Comparison of ENCODE assay signal across 18 cellular contexts in genomic region chr4:99202536-99202935, GRCh38. TPM values are rescaled to one million over a fixed set of nuclear protein-coding genes. Genes with fewer than 3 reads are reported as not detected.
DNase-seq lines count a peak whose midpoint lies in the region; ATAC-seq and TF ChIP-seq lines count a peak whose summit lies in the region.
"Had no signal": no experiment of that assay in that cellular context is flagged by ENCODE, and none has a peak within 500 bp of the region (broad histone marks: within the 10 kb centered on the region; RNA-seq: fewer than 3 reads in every experiment).

No MANE protein-coding gene starts in this region.

- no peak for ATAC-seq in activated CD4-positive, CD25-positive, alpha-beta regulatory T cell treated with anti-CD3 and anti-CD28 coated beads, Interleukin-2, amount 50 U/mL, for 24 hours
- ATAC-seq: natural killer cell; stimulated activated naive B cell treated with anti-CD40 and anti-IgM and Interleukin-4, amounts not matched to agents 10 μg/mL and 1 μg/mL and 100 μg/mL, for 72 hours had no signal

- H4K20me1 ChIP-seq in fibroblast of lung (ENCODE audit: control insufficient read depth, extremely low read depth, insufficient read depth, low read length) = no peaks in the 10 kb centered on the region

- H3K4me1 ChIP-seq in fibroblast of lung (ENCODE audit: control insufficient read depth, extremely low read depth, insufficient read depth, low read length) (peaks cover 4% of the 10 kb centered on the region), liver (ENCODE audit: control insufficient read depth in 4 of 4, insufficient read depth in 4 of 4, low read length in 3 of 4) (peaks cover 0 to 65% (median 59%) of the 10 kb centered on the region in 4 donors)

- H3K4me2 ChIP-seq in fibroblast of lung (ENCODE audit: extremely low read depth, insufficient read depth, low read length) = no peak overlapping the region
- H3K4me2 ChIP-seq: KMS-11 had no signal

- 50% methylated on average over 5 of the region's 5 CpGs for WGBS in liver

- H3K36me3 ChIP-seq in fibroblast of lung (ENCODE audit: control insufficient read depth, insufficient read depth, low read length) (no peaks in the 10 kb centered on the region), liver (ENCODE audit: control insufficient read depth in 4 of 4, insufficient read depth in 3 of 4, low read depth in 1 of 4, low read length in 3 of 4) (peaks cover 0 to 10% (median 8%) of the 10 kb centered on the region in 4 donors)
- H3K36me3 ChIP-seq: Peyer's patch had no signal

- no peak overlapping the region for H3K27ac ChIP-seq in fibroblast of lung (ENCODE audit: insufficient read depth, low read length)
- peak overlapping the region; percentile 38 to 66 for H3K27ac ChIP-seq in liver (ENCODE audit: low read depth in 1 of 2, low read length in 2 of 2)
- H3K27ac ChIP-seq: KMS-11 had no signal

- TF ChIP-seq RAD21 in liver (IDR thresholded peaks at IDR 0.05) = peak in 1 of 2 donors; percentile 24

- DNase-seq in EH (ENCODE audit: low read depth) = peak; percentile 17
- peak in 1 of 2 donors; percentile 97 for DNase-seq in fibroblast of lung (ENCODE audit: low read depth in 2 of 2)
- DNase-seq in stromal cell of bone marrow (ENCODE audit: low read depth) = peak; percentile 58
- DNase-seq in UCSD-AML1 (lab: John Stamatoyannopoulos, UW; ENCODE audit: unreplicated experiment) = no peak
- DNase-seq in NCI-H146 treated with DMSO at 0.1 percent for 48 hours (lab: John Stamatoyannopoulos, UW; ENCODE audit: unreplicated experiment) = no peak
- no peak for DNase-seq in activated naive CD4-positive, alpha-beta T cell treated with anti-CD3 and anti-CD28 coated beads, Interleukin-2, amount 50 U/mL, for 16 hours
- DNase-seq: activated CD4-positive, CD25-positive, alpha-beta regulatory T cell treated with anti-CD3 and anti-CD28 coated beads, Interleukin-2, amount 50 U/mL, for 72 hours; HCEC 1CT; kidney; natural killer cell; NCI-H1694 treated with DMSO at 0.1 percent for 48 hours; NCI-H524; Peyer's patch; stimulated activated naive B cell treated with anti-CD40 and anti-IgM and Interleukin-4, amounts not matched to agents 10 μg/mL and 1 μg/mL and 100 μg/mL, for 72 hours had no signal

- peak overlapping the region; percentile 1 for H2AFZ ChIP-seq in fibroblast of lung (ENCODE audit: low read length)

- H3K9ac ChIP-seq in fibroblast of lung (ENCODE audit: insufficient read depth, low read length) (no peak overlapping the region), liver (ENCODE audit: low read depth in 1 of 2, low read length in 2 of 2) (no peak overlapping the region)
- H3K9ac ChIP-seq: KMS-11 had no signal

- H3K9me3 ChIP-seq in fibroblast of lung (ENCODE audit: control insufficient read depth, insufficient read depth, low read depth, low read length) = no peaks in the 10 kb centered on the region
- no peaks in the 10 kb centered on the region for H3K9me3 ChIP-seq in liver (ENCODE audit: control insufficient read depth in 4 of 4, low read length in 3 of 4)
- H3K9me3 ChIP-seq: Peyer's patch had no signal

- H3K4me3 ChIP-seq in fibroblast of lung (replicated peaks in 1 of 4; ENCODE audit: control extremely low read depth in 1 of 4, insufficient read depth in 1 of 4, low read depth in 3 of 4, low read length in 4 of 4) (no peak overlapping the region), liver (ENCODE audit: low read depth in 1 of 3, low read length in 3 of 3) (no peak overlapping the region)
- H3K4me3 ChIP-seq: Peyer's patch had no signal

- TF ChIP-seq CTCF in fibroblast of lung (conservative IDR thresholded peaks at IDR 0.05 in 1 of 2, IDR thresholded peaks at IDR 0.05 in 1 of 2; ENCODE audit: low read depth in 1 of 2, low read length in 2 of 2) = no peak
- TF ChIP-seq CTCF in liver (IDR thresholded peaks at IDR 0.05; ENCODE audit: low read depth, low read length, missing input control) = no peak

- H3K79me2 ChIP-seq in fibroblast of lung (ENCODE audit: control insufficient read depth, insufficient read depth, low read length) = no peaks in the 10 kb centered on the region

- no peaks in the 10 kb centered on the region for H3K27me3 ChIP-seq in fibroblast of lung (ENCODE audit: control insufficient read depth, insufficient read depth, low read length)
- no peaks in the 10 kb centered on the region for H3K27me3 ChIP-seq in liver (ENCODE audit: control insufficient read depth in 4 of 4, insufficient read depth in 4 of 4, low read length in 3 of 4)
- H3K27me3 ChIP-seq: Peyer's patch had no signal

TF ChIP-seq in liver, 16 proteins besides CTCF, POLR2A, EP300 and RAD21:
- TF ChIP-seq RXRA (IDR thresholded peaks at IDR 0.05) (peak in 1 of 2 donors; percentile 49), REST (IDR thresholded peaks at IDR 0.05) (no peak), NR2F2 (IDR thresholded peaks at IDR 0.05) (peak; percentile 39), HNF4A (conservative IDR thresholded peaks at IDR 0.05) (no peak), GABPA (IDR thresholded peaks at IDR 0.05 in 1 of 2, conservative IDR thresholded peaks at IDR 0.05 in 1 of 2) (no peak), EGR1 (IDR thresholded peaks at IDR 0.05; ENCODE audit: low read depth in 2 of 2) (no peak), ATF3 (IDR thresholded peaks at IDR 0.05) (no peak), HNF4G (IDR thresholded peaks at IDR 0.05) (no peak), JUND (IDR thresholded peaks at IDR 0.05) (no peak), SP1 (IDR thresholded peaks at IDR 0.05) (peak; percentile 18)
- TF ChIP-seq, protein P1, sequence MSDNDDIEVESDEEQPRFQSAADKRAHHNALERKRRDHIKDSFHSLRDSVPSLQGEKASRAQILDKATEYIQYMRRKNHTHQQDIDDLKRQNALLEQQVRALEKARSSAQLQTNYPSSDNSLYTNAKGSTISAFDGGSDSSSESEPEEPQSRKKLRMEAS (IDR thresholded peaks at IDR 0.05) = no peak
- TF ChIP-seq, protein P2, sequence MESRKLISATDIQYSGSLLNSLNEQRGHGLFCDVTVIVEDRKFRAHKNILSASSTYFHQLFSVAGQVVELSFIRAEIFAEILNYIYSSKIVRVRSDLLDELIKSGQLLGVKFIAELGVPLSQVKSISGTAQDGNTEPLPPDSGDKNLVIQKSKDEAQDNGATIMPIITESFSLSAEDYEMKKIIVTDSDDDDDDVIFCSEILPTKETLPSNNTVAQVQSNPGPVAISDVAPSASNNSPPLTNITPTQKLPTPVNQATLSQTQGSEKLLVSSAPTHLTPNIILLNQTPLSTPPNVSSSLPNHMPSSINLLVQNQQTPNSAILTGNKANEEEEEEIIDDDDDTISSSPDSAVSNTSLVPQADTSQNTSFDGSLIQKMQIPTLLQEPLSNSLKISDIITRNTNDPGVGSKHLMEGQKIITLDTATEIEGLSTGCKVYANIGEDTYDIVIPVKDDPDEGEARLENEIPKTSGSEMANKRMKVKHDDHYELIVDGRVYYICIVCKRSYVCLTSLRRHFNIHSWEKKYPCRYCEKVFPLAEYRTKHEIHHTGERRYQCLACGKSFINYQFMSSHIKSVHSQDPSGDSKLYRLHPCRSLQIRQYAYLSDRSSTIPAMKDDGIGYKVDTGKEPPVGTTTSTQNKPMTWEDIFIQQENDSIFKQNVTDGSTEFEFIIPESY (IDR thresholded peaks at IDR 0.05) = no peak

RNA-seq across cellular contexts. Expression of gene ADH6, which starts 16.5 kb away (rescaled TPM):
- 0.17 TPM in 1 of 2 replicates, not detected in the other for total RNA-seq in fibroblast of lung
- 0.11 and 0.68 TPM in 2 replicates for polyA plus RNA-seq in fibroblast of lung
- 0.23 and 0.37 TPM in 2 replicates for polyA plus RNA-seq in fibroblast of lung (2012)
- not detected in 2 replicates for polyA minus RNA-seq in fibroblast of lung (ENCODE audit: low replicate concordance)
- total RNA-seq in liver = 100 to 1,000 TPM; 115 to 163 TPM
- polyA plus RNA-seq in liver = 10 to 100 TPM; 36.7 to 98.2 TPM
- total RNA-seq: frontal cortex, natural killer cell had no signal

RNA-seq across cellular contexts. Expression of gene ADH4, which starts 58.4 kb away (rescaled TPM):
- total RNA-seq in fibroblast of lung = not detected in 2 replicates
- 0.03 TPM in 1 of 2 replicates, not detected in the other for polyA plus RNA-seq in fibroblast of lung
- polyA plus RNA-seq in fibroblast of lung (2012) = not detected in 2 replicates
- polyA minus RNA-seq in fibroblast of lung (ENCODE audit: low replicate concordance) = not detected in 2 replicates
- 100 to 1,000 TPM in 1 of 2 donors, 10 to 100 TPM in 1; 31.1 to 363 TPM for total RNA-seq in liver
- 100 to 1,000 TPM in 1 of 2 donors, 10 to 100 TPM in 1; 71.4 to 221 TPM for polyA plus RNA-seq in liver
- total RNA-seq: frontal cortex, natural killer cell had no signal

Comparison
In these comparisons a context has a peak if more than half of its experiments do, and no peak if none do; other contexts are left out.
1. DNase-seq: peak in EH (single experiment) and stromal cell of bone marrow (single experiment); none in UCSD-AML1 (single experiment), NCI-H146 treated with DMSO at 0.1 percent for 48 hours (single experiment) and activated naive CD4-positive, alpha-beta T cell treated with anti-CD3 and anti-CD28 coated beads, Interleukin-2, amount 50 U/mL, for 16 hours (single experiment).
2. RNA of gene ADH6, which starts 16.5 kb away (total RNA-seq): 115 to 163 TPM in liver; 0.17 TPM in fibroblast of lung; every median in the first group is over 10 times any median in the second.
3. RNA of gene ADH4, which starts 58.4 kb away (total RNA-seq): 31.1 to 363 TPM in liver; not detected in fibroblast of lung; every median in the first group is over 10 times any median in the second.